Comparison of ENCODE assay signal across 26 cellular contexts in genomic region chr17:55547027-55547670, GRCh38. TPM values are rescaled to one million over a fixed set of nuclear protein-coding genes. Genes with fewer than 3 reads are reported as not detected.
DNase-seq lines count a peak whose midpoint lies in the region; ATAC-seq and TF ChIP-seq lines count a peak whose summit lies in the region.
"Had no signal": no experiment of that assay in that cellular context is flagged by ENCODE, and none has a peak within 500 bp of the region (broad histone marks: within the 10 kb centered on the region; RNA-seq: fewer than 3 reads in every experiment).

No MANE protein-coding gene starts in this region.

- no peak overlapping the region for H3K4me3 Mint-ChIP-seq in activated CD4-positive, alpha-beta T cell treated with anti-CD3 and anti-CD28 coated beads for 36 hours
- no peak overlapping the region for H3K4me3 Mint-ChIP-seq in immature natural killer cell
- H3K4me3 Mint-ChIP-seq: natural killer cell; stimulated activated memory B cell treated with anti-CD40 and anti-IgM and Interleukin-4, amounts not matched to agents 10 μg/mL and 1 μg/mL and 100 μg/mL, for 72 hours had no signal

- peak; percentile 80 for ATAC-seq in activated CD4-positive, alpha-beta T cell treated with anti-CD3 and anti-CD28 coated beads for 36 hours
- ATAC-seq: body of pancreas; natural killer cell; psoas muscle; SK-N-SH treated with all-trans-retinoic acid at 6 μM for 48 hours; stimulated activated memory B cell treated with anti-CD40 and anti-IgM and Interleukin-4, amounts not matched to agents 10 μg/mL and 1 μg/mL and 100 μg/mL, for 72 hours had no signal

- H3K4me1 ChIP-seq in rectal smooth muscle tissue (ENCODE audit: control insufficient read depth, insufficient read depth, low read length), result no peaks in the 10 kb centered on the region
- H3K4me1 ChIP-seq: body of pancreas, psoas muscle, transverse colon had no signal

- no peaks in the 10 kb centered on the region for H3K36me3 ChIP-seq in rectal smooth muscle tissue (ENCODE audit: control insufficient read depth, insufficient read depth, low read length)
- H3K36me3 ChIP-seq: transverse colon had no signal

- CTCF ChIA-PET in activated CD4-positive, alpha-beta T cell treated with anti-CD3 and anti-CD28 coated beads for 36 hours (lab: Charles Lee), result interaction anchor here (0.5 to 1.5 kb wide), 3 partner anchors 55 to 74 kb away, joined by 3 to 9 read pairs (median 7); no protein-coding TSS in a partner anchor

- peaks cover 21% of the 10 kb centered on the region for H3K4me1 Mint-ChIP-seq in activated CD4-positive, alpha-beta T cell treated with anti-CD3 and anti-CD28 coated beads for 36 hours
- H3K4me1 Mint-ChIP-seq in immature natural killer cell, result no peaks in the 10 kb centered on the region
- H3K4me1 Mint-ChIP-seq: natural killer cell had no signal

- POLR2A ChIA-PET in activated CD4-positive, alpha-beta T cell treated with anti-CD3 and anti-CD28 coated beads for 36 hours (lab: Charles Lee), result no interaction called here

- no peak overlapping the region for H3K4me3 ChIP-seq in fibroblast of pulmonary artery (replicated peaks; ENCODE audit: low read depth, low read length)
- no peak overlapping the region for H3K4me3 ChIP-seq in rectal smooth muscle tissue (ENCODE audit: low read length)
- H3K4me3 ChIP-seq: body of pancreas, dorsolateral prefrontal cortex, psoas muscle, transverse colon had no signal

- no peaks in the 10 kb centered on the region for H3K9me3 Mint-ChIP-seq in activated CD4-positive, alpha-beta T cell treated with anti-CD3 and anti-CD28 coated beads for 36 hours (ENCODE audit: low read depth)
- H3K9me3 Mint-ChIP-seq in immature natural killer cell, result peaks cover 0 to 7% (median 0%) of the 10 kb centered on the region in 6 donors
- H3K9me3 Mint-ChIP-seq: natural killer cell; stimulated activated memory B cell treated with anti-CD40 and anti-IgM and Interleukin-4, amounts not matched to agents 10 μg/mL and 1 μg/mL and 100 μg/mL, for 72 hours had no signal

- H3K27me3 ChIP-seq in rectal smooth muscle tissue (ENCODE audit: control insufficient read depth, insufficient read depth, low read length), result no peaks in the 10 kb centered on the region
- H3K27me3 ChIP-seq: body of pancreas, transverse colon had no signal

- peaks cover 47% of the 10 kb centered on the region for H3K27me3 Mint-ChIP-seq in activated CD4-positive, alpha-beta T cell treated with anti-CD3 and anti-CD28 coated beads for 36 hours
- peaks cover 0 to 12% (median 4%) of the 10 kb centered on the region in 3 donors for H3K27me3 Mint-ChIP-seq in immature natural killer cell (ENCODE audit: low read depth in 3 of 3)

- no peak overlapping the region for H3K9ac ChIP-seq in rectal smooth muscle tissue (ENCODE audit: low read length)

- H3K27ac ChIP-seq in rectal smooth muscle tissue (ENCODE audit: low read depth, low read length), result peak overlapping the region; percentile 9
- H3K27ac ChIP-seq: body of pancreas, dorsolateral prefrontal cortex, psoas muscle, transverse colon had no signal

- TF ChIP-seq CTCF in fibroblast of pulmonary artery (IDR thresholded peaks at IDR 0.05; ENCODE audit: low read length, missing control alignments), result no peak

- H3K27ac Mint-ChIP-seq in activated CD4-positive, alpha-beta T cell treated with anti-CD3 and anti-CD28 coated beads for 36 hours, result peak overlapping the region; percentile 83
- no peak overlapping the region for H3K27ac Mint-ChIP-seq in immature natural killer cell
- H3K27ac Mint-ChIP-seq: natural killer cell; stimulated activated memory B cell treated with anti-CD40 and anti-IgM and Interleukin-4, amounts not matched to agents 10 μg/mL and 1 μg/mL and 100 μg/mL, for 72 hours had no signal

- intact Hi-C loops in activated CD4-positive, alpha-beta T cell treated with anti-CD3 and anti-CD28 coated beads for 36 hours (cut with DNase I, micrococcal nuclease), result loop anchor here (1.0 to 5.0 kb wide), 2 partner anchors 29 to 35 kb away; no protein-coding TSS in a partner anchor

- no peaks in the 10 kb centered on the region for H3K36me3 Mint-ChIP-seq in activated CD4-positive, alpha-beta T cell treated with anti-CD3 and anti-CD28 coated beads for 36 hours (ENCODE audit: low read depth)
- H3K36me3 Mint-ChIP-seq in immature natural killer cell, result no peaks in the 10 kb centered on the region
- H3K36me3 Mint-ChIP-seq: stimulated activated memory B cell treated with anti-CD40 and anti-IgM and Interleukin-4, amounts not matched to agents 10 μg/mL and 1 μg/mL and 100 μg/mL, for 72 hours had no signal

- DNase-seq in activated CD4-positive, alpha-beta T cell treated with anti-CD3 and anti-CD28 coated beads for 36 hours, result peak; percentile 46
- no peak for DNase-seq in activated CD4-positive, alpha-beta T cell treated with anti-CD3 and anti-CD28 coated beads, Interleukin-2, amount 50 U/mL, for 1 hour
- peak; percentile 26 for DNase-seq in SW480 (ENCODE audit: low spot score)
- peak; percentile 8 for DNase-seq in fibroblast of pulmonary artery (ENCODE audit: low read depth)
- no peak for DNase-seq in immature natural killer cell
- DNase-seq in ecto neural progenitor cell (ENCODE audit: low spot score), result no peak
- DNase-seq in cerebellum (ENCODE audit: low spot score), result no peak
- DNase-seq: activated CD4-positive, alpha-beta T cell treated with anti-CD3 and anti-CD28 coated beads for 1 hour; activated CD8-positive, alpha-beta memory T cell treated with anti-CD3 and anti-CD28 coated beads, Interleukin-2, amount 50 U/mL, for 4 hours; activated naive CD4-positive, alpha-beta T cell treated with anti-CD3 and anti-CD28 coated beads, Interleukin-2, amount 50 U/mL, for 16 hours; body of pancreas; C1 segment of cervical spinal cord; dorsolateral prefrontal cortex; erythroblast; glutamatergic neuron; natural killer cell; NCI-H1417; NCI-H2227 treated with DMSO at 0.1 percent for 48 hours; psoas muscle; T1000; transverse colon had no signal

RNA-seq across cellular contexts. Expression of gene SMIM36, which starts 35.9 kb away (rescaled TPM):
- total RNA-seq in activated CD4-positive, alpha-beta T cell treated with anti-CD3 and anti-CD28 coated beads for 36 hours, result not detected
- not detected for polyA plus RNA-seq in immature natural killer cell
- total RNA-seq in cerebellum, result not detected
- total RNA-seq: A172, body of pancreas, HT1080, natural killer cell, psoas muscle, transverse colon had no signal
- polyA plus RNA-seq: psoas muscle had no signal

Comparison
In these comparisons a context has a peak if more than half of its experiments do, and no peak if none do; other contexts are left out.
1. DNase-seq: peak in activated CD4-positive, alpha-beta T cell treated with anti-CD3 and anti-CD28 coated beads for 36 hours (single experiment), SW480 (single experiment) and fibroblast of pulmonary artery (single experiment); none in activated CD4-positive, alpha-beta T cell treated with anti-CD3 and anti-CD28 coated beads, Interleukin-2, amount 50 U/mL, for 1 hour (single experiment), immature natural killer cell (0 of 3), ecto neural progenitor cell (single experiment) and cerebellum (single experiment).